2 cellular contexts compared by ENCODE assay signal in genomic region chr6:79066828-79067227, GRCh38.
TF ChIP-seq lines count a peak whose summit lies in the region.

No MANE protein-coding gene starts in this region.

TF ChIP-seq in GM23338, 12 proteins besides CTCF, POLR2A, EP300 and RAD21:
- TF ChIP-seq REST (IDR thresholded peaks at IDR 0.05; ENCODE audit: unreplicated experiment) (no peak), EZH2phosphoT487 (IDR thresholded peaks at IDR 0.05; ENCODE audit: unreplicated experiment) (no peak)

TF ChIP-seq in SK-N-SH, 30 proteins besides CTCF, POLR2A, EP300 and RAD21:
- TF ChIP-seq TEAD4 (IDR thresholded peaks at IDR 0.05; ENCODE audit: borderline replicate concordance, insufficient read depth) (no peak), USF1 (IDR thresholded peaks at IDR 0.05; ENCODE audit: borderline replicate concordance, low read depth) (no peak), ELF1 (IDR thresholded peaks at IDR 0.05) (no peak), RFX5 (IDR thresholded peaks at IDR 0.05; ENCODE audit: low read length) (no peak), RXRA (IDR thresholded peaks at IDR 0.05; ENCODE audit: borderline replicate concordance, low read depth) (no peak), MXI1 (IDR thresholded peaks at IDR 0.05; ENCODE audit: low read depth, low read length) (no peak), ZBTB33 (IDR thresholded peaks at IDR 0.05; ENCODE audit: borderline replicate concordance, low read depth) (no peak), REST (IDR thresholded peaks at IDR 0.05; ENCODE audit: low read depth, low read length) (no peak)
